ENCODE assay signal across 10 cellular contexts in the genomic region with DNA sequence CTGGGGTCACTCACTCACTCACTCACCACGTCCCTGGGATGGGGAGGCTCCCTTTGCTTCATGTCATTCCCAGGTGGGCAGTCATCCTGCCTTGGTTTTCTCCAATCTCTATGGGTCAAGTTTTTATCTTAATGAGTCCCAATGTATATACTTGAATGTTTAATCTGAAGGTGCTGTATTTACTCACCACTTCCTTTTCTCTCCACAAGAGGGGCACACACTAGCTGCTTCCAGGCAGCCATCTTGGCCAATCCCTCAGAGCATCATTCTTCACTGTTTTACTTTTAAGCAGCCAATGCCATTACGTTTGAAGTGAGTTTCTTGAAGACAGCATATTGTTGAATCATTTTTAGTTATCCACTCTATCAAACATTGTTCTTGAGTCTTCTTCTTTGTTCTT.
A peak's percentile ranks its signal among the peaks of the same experiment; 100 is the strongest.
DNase-seq lines count a peak whose midpoint lies in the region; ATAC-seq and TF ChIP-seq lines count a peak whose summit lies in the region.
"Had no signal": no experiment of that assay in that cellular context is flagged by ENCODE, and none has a peak within 500 bp of the region (broad histone marks: within the 10 kb centered on the region; RNA-seq: fewer than 3 reads in every experiment).

No MANE protein-coding gene starts in this region.

- no peak overlapping the region for H3K9ac ChIP-seq in OCI-LY3 (ENCODE audit: low read length)

- H3K36me3 ChIP-seq in OCI-LY3 (replicated peaks; ENCODE audit: low read depth, low read length) (no peaks in the 10 kb centered on the region), lower lobe of right lung (no peaks in the 10 kb centered on the region), Peyer's patch (no peaks in the 10 kb centered on the region), left lung (no peaks in the 10 kb centered on the region)

- H3K9me3 ChIP-seq in OCI-LY3 (ENCODE audit: insufficient read depth, low read length) (no peaks in the 10 kb centered on the region), lower lobe of right lung (no peaks in the 10 kb centered on the region), Peyer's patch (no peaks in the 10 kb centered on the region), left lung (no peaks in the 10 kb centered on the region)

- DNase-seq in GM12864 (ENCODE audit: low read depth) (no peak), H4 (ENCODE audit: low spot score) (peak; percentile 16), lower lobe of right lung (no peak), GM03348 (ENCODE audit: low spot score) (no peak), Peyer's patch (no peak), NCI-H1436 (lab: John Stamatoyannopoulos, UW) (no peak), left lung (no peak)

- TF ChIP-seq POLR2A in Peyer's patch (IDR thresholded peaks at IDR 0.05): no peak

- intact Hi-C loops in lower lobe of right lung (cut with DNase I): no loop called here
- intact Hi-C loops in left lung (cut with DNase I): no loop called here

- TF ChIP-seq CTCF in GM12864 (IDR thresholded peaks at IDR 0.05; ENCODE audit: low read depth, low read length, missing control alignments) (peak; percentile 52), OCI-LY3 (IDR thresholded peaks at IDR 0.05; ENCODE audit: low read depth, low read length) (peak; percentile 23; the same call in 1 of the 2 replicates), lower lobe of right lung (IDR thresholded peaks at IDR 0.05) (peak; percentile 9), Peyer's patch (IDR thresholded peaks at IDR 0.05) (peak in 2 of 6 experiments; percentile 9 to 18), left lung (IDR thresholded peaks at IDR 0.05) (no peak)

- peak overlapping the region; percentile 60 for H2AFZ ChIP-seq in OCI-LY3 (ENCODE audit: low read depth, low read length)

- H3K27ac ChIP-seq in OCI-LY3 (ENCODE audit: low read length): no peak overlapping the region
- no peak overlapping the region for H3K27ac ChIP-seq in lower lobe of right lung
- H3K27ac ChIP-seq in Peyer's patch: no peak overlapping the region
- H3K27ac ChIP-seq in left lung: no peak overlapping the region

- no peaks in the 10 kb centered on the region for H3K79me2 ChIP-seq in OCI-LY3 (ENCODE audit: low read length)

- no peaks in the 10 kb centered on the region for H3K27me3 ChIP-seq in OCI-LY3 (ENCODE audit: low read depth, low read length)
- H3K27me3 ChIP-seq in lower lobe of right lung (ENCODE audit: low read depth): no peaks in the 10 kb centered on the region
- no peaks in the 10 kb centered on the region for H3K27me3 ChIP-seq in Peyer's patch
- no peaks in the 10 kb centered on the region for H3K27me3 ChIP-seq in left lung

- H4K20me1 ChIP-seq in OCI-LY3 (ENCODE audit: insufficient read depth, low read length): no peaks in the 10 kb centered on the region

- no peaks in the 10 kb centered on the region for H3K4me1 ChIP-seq in OCI-LY3 (ENCODE audit: low read length)
- no peaks in the 10 kb centered on the region for H3K4me1 ChIP-seq in lower lobe of right lung
- no peaks in the 10 kb centered on the region for H3K4me1 ChIP-seq in Peyer's patch
- H3K4me1 ChIP-seq in left lung: no peaks in the 10 kb centered on the region

- no peak overlapping the region for H3K4me3 ChIP-seq in GM12864 (ENCODE audit: low read depth, low read length)
- no peak overlapping the region for H3K4me3 ChIP-seq in OCI-LY3 (ENCODE audit: low read length)
- no peak overlapping the region for H3K4me3 ChIP-seq in lower lobe of right lung
- H3K4me3 ChIP-seq in Peyer's patch: no peak overlapping the region
- H3K4me3 ChIP-seq in left lung: no peak overlapping the region
- H3K4me3 ChIP-seq: lung had no signal

- ATAC-seq in lower lobe of right lung: no peak
- ATAC-seq in left lung: no peak
- ATAC-seq: Panc1 had no signal

- H3K4me2 ChIP-seq in OCI-LY3 (ENCODE audit: low read length): no peak overlapping the region

Comparison
In these comparisons a context has a peak if more than half of its experiments do, and no peak if none do; other contexts are left out.
1. CTCF ChIP-seq: peak in GM12864 (single experiment), OCI-LY3 (single experiment) and lower lobe of right lung (single experiment); none in left lung (0 of 2).